ENCODE assay signal across 20 cellular contexts in genomic region chr9:18126776-18127175, GRCh38.
"Had no signal": no experiment of that assay in that cellular context is flagged by ENCODE, and none has a peak within 500 bp of the region (broad histone marks: within the 10 kb centered on the region; RNA-seq: fewer than 3 reads in every experiment).

No MANE protein-coding gene starts in this region.

- H3K4me2 ChIP-seq: neural progenitor cell had no signal

- H3K4me3 ChIP-seq: body of pancreas, colonic mucosa, esophagus squamous epithelium, heart left ventricle, neural progenitor cell, ovary, spleen, stomach, testis, upper lobe of left lung had no signal

- H3K36me3 Mint-ChIP-seq: activated naive CD4-positive, alpha-beta T cell treated with anti-CD3 and anti-CD28 coated beads, Interleukin-2, amount 50 U/mL, for 72 hours; neural progenitor cell had no signal

- H3K9me3 Mint-ChIP-seq: neural progenitor cell had no signal

- H3K9me3 ChIP-seq: body of pancreas, colonic mucosa, esophagus squamous epithelium, heart left ventricle, ovary, spleen, testis, upper lobe of left lung had no signal

- H2AFZ ChIP-seq: neural progenitor cell had no signal

- H3K27ac ChIP-seq: body of pancreas, colonic mucosa, esophagus squamous epithelium, heart left ventricle, neural progenitor cell, ovary, spleen, stomach, testis, upper lobe of left lung had no signal

- H3K36me3 ChIP-seq: colonic mucosa, esophagus squamous epithelium, heart left ventricle, neural progenitor cell, ovary, spleen, stomach, upper lobe of left lung had no signal

- H3K27me3 Mint-ChIP-seq: activated CD4-positive, alpha-beta memory T cell treated with anti-CD3 and anti-CD28 coated beads, Interleukin-2, amount 10 ng/mL, durations not matched to agents 7 days and 5 days; T-helper 17 cell had no signal

- H3K9ac ChIP-seq: neural progenitor cell had no signal

- DNase-seq: activated CD4-positive, alpha-beta memory T cell treated with anti-CD3 and anti-CD28 coated beads, Interleukin-2, amount 10 ng/mL, durations not matched to agents 7 days and 5 days; activated CD4-positive, alpha-beta T cell treated with anti-CD3 and anti-CD28 coated beads for 4 hours; activated effector memory CD4-positive, alpha-beta T cell treated with anti-CD3 and anti-CD28 coated beads, Interleukin-2, amount 50 U/mL, for 16 hours; activated T-cell treated with anti-CD3 and anti-CD28 coated beads, Interleukin-2, amount 50 U/mL, for 48 hours; amniotic stem cell; body of pancreas; caudate nucleus; colonic mucosa; esophagus squamous epithelium; foreskin melanocyte; heart left ventricle; ovary; spleen; stimulated activated CD4-positive, alpha-beta T cell treated with anti-CD3 and anti-CD28 coated beads, Interleukin-1b, Interleukin-23, amount 100 ng/mL, for 48 hours; stomach; T-helper 17 cell; testis; upper lobe of left lung had no signal

- H3K27ac Mint-ChIP-seq: activated CD4-positive, alpha-beta memory T cell treated with anti-CD3 and anti-CD28 coated beads, Interleukin-2, amount 10 ng/mL, durations not matched to agents 7 days and 5 days; activated naive CD4-positive, alpha-beta T cell treated with anti-CD3 and anti-CD28 coated beads, Interleukin-2, amount 50 U/mL, for 72 hours; neural progenitor cell; T-helper 17 cell had no signal

- H3K4me1 Mint-ChIP-seq: activated CD4-positive, alpha-beta memory T cell treated with anti-CD3 and anti-CD28 coated beads, Interleukin-2, amount 10 ng/mL, durations not matched to agents 7 days and 5 days; T-helper 17 cell had no signal

- H3K27me3 ChIP-seq: body of pancreas, colonic mucosa, esophagus squamous epithelium, heart left ventricle, neural progenitor cell, ovary, spleen, stomach, testis, upper lobe of left lung had no signal

- H3K4me3 Mint-ChIP-seq: activated CD4-positive, alpha-beta memory T cell treated with anti-CD3 and anti-CD28 coated beads, Interleukin-2, amount 10 ng/mL, durations not matched to agents 7 days and 5 days; neural progenitor cell; T-helper 17 cell had no signal

- H3K4me1 ChIP-seq: body of pancreas, colonic mucosa, esophagus squamous epithelium, heart left ventricle, spleen, upper lobe of left lung had no signal
